Comparison of ENCODE assay signal across 29 cellular contexts in genomic region chr12:27509032-27509431, GRCh38.
"Had no signal": no experiment of that assay in that cellular context is flagged by ENCODE, and none has a peak within 500 bp of the region (broad histone marks: within the 10 kb centered on the region; RNA-seq: fewer than 3 reads in every experiment).

No MANE protein-coding gene starts in this region.

- H3K36me3 ChIP-seq: brain microvascular endothelial cell, WERI-Rb-1 had no signal

- ATAC-seq: activated CD4-positive, CD25-positive, alpha-beta regulatory T cell treated with anti-CD3 and anti-CD28 coated beads, Interleukin-2, amount 50 U/mL, for 24 hours; activated CD8-positive, alpha-beta T cell treated with anti-CD3 and anti-CD28 coated beads for 36 hours; activated T-cell treated with anti-CD3 and anti-CD28 coated beads, Interleukin-2, amount 50 U/mL, for 4 hours; activated T-helper 17 cell treated with anti-CD3 and anti-CD28 coated beads, Interleukin-2, amount 50 U/mL, for 72 hours; esophagus mucosa; T-cell had no signal

- H3K27ac ChIP-seq: brain microvascular endothelial cell, coronary artery, WERI-Rb-1 had no signal

- H3K4me3 Mint-ChIP-seq: activated B cell treated with CpG ODN at 0.5 μM for 24 hours; activated CD8-positive, alpha-beta T cell treated with anti-CD3 and anti-CD28 coated beads for 36 hours; activated naive CD8-positive, alpha-beta T cell; activated T-cell treated with anti-CD3 and anti-CD28 coated beads, Interleukin-2, amount 50 U/mL, for 4 hours; activated T-helper 17 cell treated with anti-CD3 and anti-CD28 coated beads, Interleukin-2, amount 50 U/mL, for 72 hours; central memory CD8-positive, alpha-beta T cell; dendritic cell treated with granulocyte-macrophage colony-stimulating factor and Interleukin-4, amounts not matched to agents 40 ng/mL and 50 ng/mL, for 4 days; endodermal cell; T-cell; T-helper 1 cell treated with Interleukin-12 subunit alpha and Interleukin-12 subunit beta and Interleukin-4 antibody, amounts not matched to agents 30 μg/mL and 1 μg/mL, for 36 hours had no signal

- H3K27ac Mint-ChIP-seq: activated B cell treated with CpG ODN at 0.5 μM for 24 hours; activated CD8-positive, alpha-beta T cell treated with anti-CD3 and anti-CD28 coated beads for 36 hours; activated naive CD8-positive, alpha-beta T cell; activated T-helper 17 cell treated with anti-CD3 and anti-CD28 coated beads, Interleukin-2, amount 50 U/mL, for 72 hours; dendritic cell treated with granulocyte-macrophage colony-stimulating factor and Interleukin-4, amounts not matched to agents 40 ng/mL and 50 ng/mL, for 4 days; endodermal cell; T-cell; T-helper 1 cell treated with Interleukin-12 subunit alpha and Interleukin-12 subunit beta and Interleukin-4 antibody, amounts not matched to agents 30 μg/mL and 1 μg/mL, for 36 hours had no signal

- H3K27me3 ChIP-seq: brain microvascular endothelial cell, dorsolateral prefrontal cortex had no signal

- H3K4me1 Mint-ChIP-seq: activated T-helper 17 cell treated with anti-CD3 and anti-CD28 coated beads, Interleukin-2, amount 50 U/mL, for 72 hours; central memory CD8-positive, alpha-beta T cell; T-cell had no signal

- DNase-seq: activated B cell treated with CpG ODN at 0.5 μM for 24 hours; activated CD4-positive, alpha-beta T cell treated with anti-CD3 and anti-CD28 coated beads for 48 hours; activated CD4-positive, alpha-beta T cell treated with anti-CD3 and anti-CD28 coated beads, Interleukin-2, amount 50 U/mL, for 1 hour; activated CD4-positive, alpha-beta T cell treated with anti-CD3 and anti-CD28 coated beads, Interleukin-2, amount 50 U/mL, for 48 hours; activated CD8-positive, alpha-beta memory T cell treated with anti-CD3 and anti-CD28 coated beads for 24 hours; activated CD8-positive, alpha-beta T cell treated with anti-CD3 and anti-CD28 coated beads for 36 hours; activated effector memory CD4-positive, alpha-beta T cell treated with Interleukin-2 at 50 U/mL for 16 hours; activated gamma-delta T cell treated with Interleukin-2 at 50 U/mL for 16 hours; activated naive CD4-positive, alpha-beta T cell treated with anti-CD3 and anti-CD28 coated beads, Interleukin-2, amount 50 U/mL, for 16 hours; activated naive CD4-positive, alpha-beta T cell treated with Interleukin-2 at 50 U/mL for 16 hours; activated T-cell treated with anti-CD3 and anti-CD28 coated beads, Interleukin-2, amount 50 U/mL, for 4 hours; amniotic stem cell; brain microvascular endothelial cell; effector memory CD4-positive, alpha-beta T cell; endodermal cell; foreskin melanocyte; head of caudate nucleus; T-cell; T1000; WERI-Rb-1 had no signal

- H3K27me3 Mint-ChIP-seq: activated B cell treated with CpG ODN at 0.5 μM for 24 hours; dendritic cell treated with granulocyte-macrophage colony-stimulating factor and Interleukin-4, amounts not matched to agents 40 ng/mL and 50 ng/mL, for 4 days had no signal

- H3K36me3 Mint-ChIP-seq: T-cell had no signal

- H3K4me3 ChIP-seq: coronary artery, dorsolateral prefrontal cortex had no signal

- H3K9me3 Mint-ChIP-seq: activated T-helper 17 cell treated with anti-CD3 and anti-CD28 coated beads, Interleukin-2, amount 50 U/mL, for 72 hours; central memory CD8-positive, alpha-beta T cell; endodermal cell had no signal
